In genomic region chr21:32147041-32147440, GRCh38 we compare ENCODE assay signal across 30 cellular contexts.
"Had no signal": no experiment of that assay in that cellular context is flagged by ENCODE, and none has a peak within 500 bp of the region (broad histone marks: within the 10 kb centered on the region; RNA-seq: fewer than 3 reads in every experiment).

No MANE protein-coding gene starts in this region.

- ATAC-seq: activated CD8-positive, alpha-beta T cell treated with anti-CD3 and anti-CD28 coated beads for 36 hours; activated naive CD4-positive, alpha-beta T cell treated with anti-CD3 and anti-CD28 coated beads, Interleukin-2, amount 50 U/mL, for 72 hours; PC-3 had no signal

- H3K4me3 ChIP-seq: adrenal gland, cardiac muscle cell, Peyer's patch, SJSA1 had no signal

- H3K27ac Mint-ChIP-seq: activated CD4-positive, alpha-beta T cell treated with anti-CD3 and anti-CD28 coated beads, Interleukin-2, amount 10 ng/mL, durations not matched to agents 24 days and 14 days; activated CD8-positive, alpha-beta T cell treated with anti-CD3 and anti-CD28 coated beads for 36 hours; activated naive CD4-positive, alpha-beta T cell treated with anti-CD3 and anti-CD28 coated beads, Interleukin-2, amount 50 U/mL, for 72 hours; activated T-cell treated with anti-CD3 and anti-CD28 coated beads, Interleukin-2, amount 50 U/mL, for 24 hours; activated T-helper 2 cell treated with anti-CD3 and anti-CD28 coated beads, Interferon-gamma antibody, Interleukin-2, Interleukin-4, amounts not matched to agents 10 μg/mL and 5 μg/mL and 100 μg/mL, durations not matched to agents 14 hours and 24 hours and 36 hours; T-helper 1 cell treated with Interleukin-12 subunit alpha and Interleukin-12 subunit beta and Interleukin-4 antibody, amounts not matched to agents 30 μg/mL and 1 μg/mL, for 36 hours; T-helper 2 cell treated with Interferon-gamma antibody and Interleukin-4, amounts not matched to agents 5 μg/mL and 100 μg/mL, for 36 hours had no signal

- H3K4me2 ChIP-seq: SK-N-SH had no signal

- H3K4me3 Mint-ChIP-seq: activated CD4-positive, alpha-beta T cell treated with anti-CD3 and anti-CD28 coated beads, Interleukin-2, amount 10 ng/mL, durations not matched to agents 24 days and 14 days; activated CD8-positive, alpha-beta T cell treated with anti-CD3 and anti-CD28 coated beads for 36 hours; activated T-cell treated with anti-CD3 and anti-CD28 coated beads, Interleukin-2, amount 50 U/mL, for 24 hours; T-helper 1 cell treated with Interleukin-12 subunit alpha and Interleukin-12 subunit beta and Interleukin-4 antibody, amounts not matched to agents 30 μg/mL and 1 μg/mL, for 36 hours; T-helper 2 cell treated with Interferon-gamma antibody and Interleukin-4, amounts not matched to agents 5 μg/mL and 100 μg/mL, for 36 hours had no signal

- H3K9ac ChIP-seq: SK-N-SH had no signal

- H3K27me3 Mint-ChIP-seq: activated CD4-positive, alpha-beta T cell treated with anti-CD3 and anti-CD28 coated beads, Interleukin-2, amount 10 ng/mL, durations not matched to agents 24 days and 14 days had no signal

- FAIRE-seq: TTC549 had no signal

- H3K9me3 ChIP-seq: adrenal gland, Peyer's patch, SJSA1, SK-N-SH had no signal

- H3K4me1 ChIP-seq: adrenal gland, Peyer's patch had no signal

- DNase-seq: activated CD4-positive, alpha-beta T cell treated with anti-CD3 and anti-CD28 coated beads, Interleukin-2, amount 10 ng/mL, durations not matched to agents 24 days and 14 days; activated CD4-positive, alpha-beta T cell treated with anti-CD3 and anti-CD28 coated beads, Interleukin-2, amount 50 U/mL, for 4 hours; activated CD8-positive, alpha-beta T cell treated with anti-CD3 and anti-CD28 coated beads for 36 hours; activated gamma-delta T cell; activated naive CD4-positive, alpha-beta T cell treated with Interleukin-2 at 50 U/mL for 16 hours; activated T-cell treated with anti-CD3 and anti-CD28 coated beads, Interleukin-2, amount 50 U/mL, for 24 hours; adrenal gland; NCI-H1092 treated with DMSO at 0.1 percent for 48 hours; NCI-H1417; NCI-H146; NCI-H187 treated with DMSO at 0.1 percent for 48 hours; NCI-H2081; NCI-H2171 treated with DMSO at 0.1 percent for 48 hours; NCI-H226; NCI-H446 treated with DMSO at 0.1 percent for 48 hours; NCI-H524; NCI-H69; NK-92 treated with Interleukin-12 subunit alpha and Interleukin-12 subunit beta, amount 100 ng/mL, for 24 hours; PC-3; Peyer's patch; RPMI8226; SHP77 treated with DMSO at 0.1 percent for 48 hours; SK-N-SH had no signal

- H3K36me3 ChIP-seq: adrenal gland, cardiac muscle cell, Peyer's patch, SJSA1 had no signal

- H3K27ac ChIP-seq: adrenal gland, cardiac muscle cell, Peyer's patch, SJSA1 had no signal

- H3K27me3 ChIP-seq: adrenal gland, cardiac muscle cell, Peyer's patch, SJSA1 had no signal

- H3K4me1 Mint-ChIP-seq: activated CD4-positive, alpha-beta T cell treated with anti-CD3 and anti-CD28 coated beads, Interleukin-2, amount 10 ng/mL, durations not matched to agents 24 days and 14 days had no signal

- H3K9me3 Mint-ChIP-seq: activated CD4-positive, alpha-beta T cell treated with anti-CD3 and anti-CD28 coated beads, Interleukin-2, amount 10 ng/mL, durations not matched to agents 24 days and 14 days; activated CD8-positive, alpha-beta T cell treated with anti-CD3 and anti-CD28 coated beads for 36 hours; activated T-cell treated with anti-CD3 and anti-CD28 coated beads, Interleukin-2, amount 50 U/mL, for 24 hours; activated T-helper 2 cell treated with anti-CD3 and anti-CD28 coated beads, Interferon-gamma antibody, Interleukin-2, Interleukin-4, amounts not matched to agents 10 μg/mL and 5 μg/mL and 100 μg/mL, durations not matched to agents 14 hours and 24 hours and 36 hours; T-helper 1 cell treated with Interleukin-12 subunit alpha and Interleukin-12 subunit beta and Interleukin-4 antibody, amounts not matched to agents 30 μg/mL and 1 μg/mL, for 36 hours; T-helper 2 cell treated with Interferon-gamma antibody and Interleukin-4, amounts not matched to agents 5 μg/mL and 100 μg/mL, for 36 hours had no signal
